In the genomic region with DNA sequence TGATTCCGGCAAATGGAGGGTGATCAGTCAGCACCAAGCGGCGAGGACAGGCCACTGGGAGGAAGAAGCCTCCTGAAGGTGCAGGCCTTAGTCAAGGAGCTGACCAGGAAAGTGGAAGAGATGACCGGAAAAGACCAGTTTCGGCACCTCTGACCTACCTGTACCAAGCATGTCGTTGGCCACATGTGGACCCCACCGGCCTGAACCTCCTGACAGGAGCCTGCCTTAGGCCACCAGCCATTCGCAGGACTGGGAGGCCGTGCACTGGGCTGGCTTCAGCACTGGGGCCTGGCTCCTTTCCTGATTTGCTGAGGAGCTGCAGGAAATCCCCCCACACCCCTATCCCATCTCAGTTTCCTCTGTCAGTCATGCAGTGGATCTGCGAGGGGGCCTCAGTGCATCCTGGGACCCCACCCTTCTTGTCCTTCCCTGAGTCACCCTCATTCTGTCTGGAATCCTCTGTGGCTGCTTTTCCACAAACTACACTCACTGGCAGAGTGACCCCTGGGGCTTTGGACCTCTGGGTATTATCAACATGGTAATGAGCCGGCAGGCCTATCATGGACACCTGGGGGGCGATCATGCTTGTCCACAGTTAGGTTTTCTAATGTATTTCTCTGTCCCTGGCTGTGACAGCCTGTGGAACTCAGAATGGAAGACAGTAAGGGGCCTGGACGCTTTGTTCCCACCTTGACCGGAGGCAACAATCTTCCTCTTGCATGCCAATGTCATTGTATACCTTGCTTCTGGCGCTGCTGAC, we compare ENCODE assay signal across 17 cellular contexts. TPM values are rescaled to one million over a fixed set of nuclear protein-coding genes. Genes with fewer than 3 reads are reported as not detected.
"Had no signal": no experiment of that assay in that cellular context is flagged by ENCODE, and none has a peak within 500 bp of the region (broad histone marks: within the 10 kb centered on the region; RNA-seq: fewer than 3 reads in every experiment).

No MANE protein-coding gene starts in this region.

- DNase-seq: activated CD8-positive, alpha-beta memory T cell treated with anti-CD3 and anti-CD28 coated beads, Interleukin-2, amount 50 U/mL, for 48 hours; activated CD8-positive, alpha-beta T cell treated with anti-CD3 and anti-CD28 coated beads, Interleukin-2, amount 10 ng/mL, durations not matched to agents 7 days and 5 days; activated naive CD4-positive, alpha-beta T cell treated with Interleukin-2 at 50 U/mL for 16 hours; activated naive CD8-positive, alpha-beta T cell treated with anti-CD3 and anti-CD28 coated beads, Interleukin-2, amount 50 U/mL, for 24 hours; effector CD8-positive, alpha-beta T cell; gastrocnemius medialis; mammary epithelial cell; mucosa of descending colon; naive thymus-derived CD8-positive, alpha-beta T cell; SJCRH30; stimulated activated CD4-positive, alpha-beta T cell treated with anti-CD3 and anti-CD28 coated beads, Interleukin-4, amount 100 ng/mL, for 1 hour; stimulated activated CD8-positive, alpha-beta memory T cell treated with anti-CD3 and anti-CD28 coated beads, Interleukin-4, amount 100 ng/mL, for 48 hours; tibial artery had no signal

- H3K27ac Mint-ChIP-seq: activated CD8-positive, alpha-beta T cell treated with anti-CD3 and anti-CD28 coated beads, Interleukin-2, amount 10 ng/mL, durations not matched to agents 7 days and 5 days; activated naive CD8-positive, alpha-beta T cell treated with anti-CD3 and anti-CD28 coated beads, Interleukin-2, amount 50 U/mL, for 24 hours; naive thymus-derived CD8-positive, alpha-beta T cell had no signal

- H3K27ac ChIP-seq: coronary artery, gastrocnemius medialis, hepatocyte, SJCRH30, tibial artery had no signal

- H3K36me3 Mint-ChIP-seq: naive thymus-derived CD8-positive, alpha-beta T cell had no signal

- ATAC-seq: activated CD8-positive, alpha-beta T cell treated with anti-CD3 and anti-CD28 coated beads, Interleukin-2, amount 10 ng/mL, durations not matched to agents 7 days and 5 days; activated naive CD8-positive, alpha-beta T cell treated with anti-CD3 and anti-CD28 coated beads, Interleukin-2, amount 50 U/mL, for 24 hours; gastrocnemius medialis; mucosa of descending colon; naive thymus-derived CD8-positive, alpha-beta T cell had no signal

- H3K4me3 Mint-ChIP-seq: activated CD8-positive, alpha-beta T cell treated with anti-CD3 and anti-CD28 coated beads, Interleukin-2, amount 10 ng/mL, durations not matched to agents 7 days and 5 days; activated naive CD8-positive, alpha-beta T cell treated with anti-CD3 and anti-CD28 coated beads, Interleukin-2, amount 50 U/mL, for 24 hours; naive thymus-derived CD8-positive, alpha-beta T cell had no signal

- H3K4me3 ChIP-seq: coronary artery, gastrocnemius medialis, hepatocyte, mucosa of descending colon, SJCRH30, tibial artery had no signal

- H3K27me3 ChIP-seq: gastrocnemius medialis had no signal

- H3K4me1 Mint-ChIP-seq: naive thymus-derived CD8-positive, alpha-beta T cell had no signal

- H3K9me3 Mint-ChIP-seq: naive thymus-derived CD8-positive, alpha-beta T cell had no signal

RNA-seq across cellular contexts. Expression of gene RAMP3, which starts 33.0 kb away (rescaled TPM):
- total RNA-seq: activated CD8-positive, alpha-beta T cell treated with anti-CD3 and anti-CD28 coated beads, Interleukin-2, amount 10 ng/mL, durations not matched to agents 7 days and 5 days; astrocyte; hepatocyte; mammary epithelial cell; naive thymus-derived CD8-positive, alpha-beta T cell; pulmonary artery endothelial cell; SJCRH30 had no signal
